1 cellular context compared by ENCODE assay signal in the genomic region with DNA sequence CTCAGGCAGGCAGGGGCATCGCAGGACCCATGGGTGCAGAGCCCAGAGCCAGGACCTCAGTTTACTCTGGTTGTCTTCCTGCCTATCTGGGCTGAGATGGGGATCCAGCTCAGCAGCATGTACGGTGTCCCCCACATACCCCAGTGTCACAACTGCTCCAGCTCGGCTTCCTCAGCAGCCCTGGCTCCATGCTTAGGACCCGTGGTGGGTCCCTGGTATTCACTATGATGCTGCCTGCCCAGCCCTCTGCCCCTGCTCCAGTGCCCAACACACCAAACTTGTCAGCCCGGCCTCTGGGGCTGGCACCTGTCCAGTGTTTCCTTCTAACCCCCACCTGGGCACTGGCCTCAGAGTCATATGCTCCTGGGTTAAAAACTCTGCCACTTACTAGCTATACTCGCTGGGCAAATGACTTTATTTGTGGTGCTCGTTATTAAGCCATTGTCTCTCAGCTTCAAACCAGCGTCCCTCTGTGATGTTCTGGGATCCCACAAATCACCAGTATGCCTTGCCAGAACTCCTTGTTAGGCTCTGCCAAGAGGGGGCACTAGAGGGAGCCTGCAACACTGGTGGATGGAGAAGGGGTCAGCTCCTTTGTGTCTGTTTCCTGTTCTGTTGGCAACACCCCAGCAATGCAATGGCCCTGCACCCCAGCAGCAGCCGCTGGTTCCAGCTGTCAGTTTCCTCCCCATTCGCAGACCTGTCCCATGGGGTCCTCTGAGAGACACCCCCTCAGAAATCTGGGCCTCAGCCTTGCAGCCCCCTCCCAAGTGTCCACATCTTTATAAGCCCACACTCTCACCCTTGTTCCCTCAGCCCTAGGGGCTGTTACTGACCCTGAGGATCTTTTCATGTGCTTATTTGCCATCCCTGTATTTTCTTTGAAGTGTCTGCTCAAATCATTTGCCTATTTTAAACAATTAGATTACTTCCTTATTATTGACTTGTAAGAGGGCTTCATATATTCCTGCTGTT.
TF ChIP-seq lines count a peak whose summit lies in the region.

No MANE protein-coding gene starts in this region.

TF ChIP-seq in IMR-90, 13 proteins besides CTCF, POLR2A, EP300 and RAD21 (continued from another document):
- TF ChIP-seq, protein P1, sequence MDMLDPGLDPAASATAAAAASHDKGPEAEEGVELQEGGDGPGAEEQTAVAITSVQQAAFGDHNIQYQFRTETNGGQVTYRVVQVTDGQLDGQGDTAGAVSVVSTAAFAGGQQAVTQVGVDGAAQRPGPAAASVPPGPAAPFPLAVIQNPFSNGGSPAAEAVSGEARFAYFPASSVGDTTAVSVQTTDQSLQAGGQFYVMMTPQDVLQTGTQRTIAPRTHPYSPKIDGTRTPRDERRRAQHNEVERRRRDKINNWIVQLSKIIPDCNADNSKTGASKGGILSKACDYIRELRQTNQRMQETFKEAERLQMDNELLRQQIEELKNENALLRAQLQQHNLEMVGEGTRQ (IDR thresholded peaks at IDR 0.05; ENCODE audit: low read depth, low read length), result no peak
- TF ChIP-seq, protein P2, sequence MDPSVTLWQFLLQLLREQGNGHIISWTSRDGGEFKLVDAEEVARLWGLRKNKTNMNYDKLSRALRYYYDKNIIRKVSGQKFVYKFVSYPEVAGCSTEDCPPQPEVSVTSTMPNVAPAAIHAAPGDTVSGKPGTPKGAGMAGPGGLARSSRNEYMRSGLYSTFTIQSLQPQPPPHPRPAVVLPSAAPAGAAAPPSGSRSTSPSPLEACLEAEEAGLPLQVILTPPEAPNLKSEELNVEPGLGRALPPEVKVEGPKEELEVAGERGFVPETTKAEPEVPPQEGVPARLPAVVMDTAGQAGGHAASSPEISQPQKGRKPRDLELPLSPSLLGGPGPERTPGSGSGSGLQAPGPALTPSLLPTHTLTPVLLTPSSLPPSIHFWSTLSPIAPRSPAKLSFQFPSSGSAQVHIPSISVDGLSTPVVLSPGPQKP (IDR thresholded peaks at IDR 0.05; ENCODE audit: borderline replicate concordance, low read depth, low read length), result no peak
- TF ChIP-seq FOS (IDR thresholded peaks at IDR 0.05; ENCODE audit: low read depth, low read length), result no peak
